ENCODE assay signal across 1 cellular context in genomic region chr18:59358611-59359575, GRCh38.
A peak's percentile ranks its signal among the peaks of the same experiment; 100 is the strongest.
TF ChIP-seq lines count a peak whose summit lies in the region.

Gene LMAN1 (minus strand): TSS chr18:59359265. CDS start chr18:59359244, 21 bp downstream.

TF ChIP-seq in HepG2, 621 proteins besides CTCF, POLR2A, EP300 and RAD21 (continued from another document and continues in another):
- TF ChIP-seq MTERF4 (CRISPR knock-in tag; IDR thresholded peaks at IDR 0.05) (0 out of 2 replicates have a peak, but pooled peaks have one; percentile 75), ZNF552 (CRISPR knock-in tag; IDR thresholded peaks at IDR 0.05; ENCODE audit: borderline replicate concordance) (no peak; the same call in 1 of the 2 replicates), ZNF414 (CRISPR knock-in tag; IDR thresholded peaks at IDR 0.05) (0 out of 2 replicates have a peak, but pooled peaks have one; percentile 24), REXO4 (CRISPR knock-in tag; IDR thresholded peaks at IDR 0.05; ENCODE audit: borderline replicate concordance) (no peak), HNF1B (CRISPR knock-in tag; IDR thresholded peaks at IDR 0.05) (no peak), POLR2AphosphoS5 (IDR thresholded peaks at IDR 0.05; ENCODE audit: low read depth, low read length) (peak; percentile 84), ZNF124 (CRISPR knock-in tag; IDR thresholded peaks at IDR 0.05) (peak; percentile 34; the same call in 1 of the 2 replicates), HOXA3 (CRISPR knock-in tag; IDR thresholded peaks at IDR 0.05) (peak; percentile 65), POLR2AphosphoS2 (IDR thresholded peaks at IDR 0.05; ENCODE audit: low read depth, low read length) (no peak), NR2F1 (CRISPR knock-in tag; IDR thresholded peaks at IDR 0.05) (0 out of 4 replicates have a peak, but pooled peaks of 1 of the 2 experiments have one; percentile 15), CHD4 (IDR thresholded peaks at IDR 0.05; ENCODE audit: borderline replicate concordance, low read length) (no peak), MATR3 (CRISPR knock-in tag; IDR thresholded peaks at IDR 0.05) (no peak), ZNF496 (CRISPR knock-in tag; IDR thresholded peaks at IDR 0.05; ENCODE audit: insufficient replicate concordance) (no peak), ZFYVE20 (CRISPR knock-in tag; IDR thresholded peaks at IDR 0.05; ENCODE audit: borderline replicate concordance, low read depth) (no peak), ZNF224 (CRISPR knock-in tag; IDR thresholded peaks at IDR 0.05) (peak; percentile 73; the same call in 1 of the 2 replicates), CAMTA2 (CRISPR knock-in tag; IDR thresholded peaks at IDR 0.05; ENCODE audit: borderline replicate concordance) (peak; percentile 69; the same call in 1 of the 2 replicates), SOX6 (IDR thresholded peaks at IDR 0.05) (no peak), SOX6 (CRISPR knock-in tag; IDR thresholded peaks at IDR 0.05) (peak; percentile 57), ZNF276 (CRISPR knock-in tag; IDR thresholded peaks at IDR 0.05; ENCODE audit: low read depth) (0 out of 2 replicates have a peak, but pooled peaks have one; percentile 25), FOSL1 (CRISPR knock-in tag; IDR thresholded peaks at IDR 0.05; ENCODE audit: borderline replicate concordance) (no peak), NR3C1 (CRISPR knock-in tag; IDR thresholded peaks at IDR 0.05) (peak; percentile 69; the same call in 1 of the 2 replicates), ERF (CRISPR knock-in tag; IDR thresholded peaks at IDR 0.05) (peak; percentile 44; the same call in 1 of the 2 replicates), SCMH1 (CRISPR knock-in tag; IDR thresholded peaks at IDR 0.05; ENCODE audit: borderline replicate concordance) (no peak), CSRNP1 (CRISPR knock-in tag; IDR thresholded peaks at IDR 0.05) (peak; percentile 76; the same call in 1 of the 2 replicates), ZBTB43 (CRISPR knock-in tag; conservative IDR thresholded peaks at IDR 0.05) (0 out of 2 replicates have a peak, but pooled peaks have one; percentile 41), RFX5 (IDR thresholded peaks at IDR 0.05; ENCODE audit: low read depth, low read length) (no peak), ZNF589 (CRISPR knock-in tag; conservative IDR thresholded peaks at IDR 0.05) (no peak), POLR2G (IDR thresholded peaks at IDR 0.05; ENCODE audit: low read depth, low read length) (peak; percentile 91), ADNP (CRISPR knock-in tag; IDR thresholded peaks at IDR 0.05) (no peak), ZNF24 (IDR thresholded peaks at IDR 0.05) (no peak), XRCC5 (optimal IDR thresholded peaks at IDR 0.05; ENCODE audit: low read length) (peak; percentile 72), SIN3B (IDR thresholded peaks at IDR 0.05; ENCODE audit: low read length) (no peak), ZNF207 (IDR thresholded peaks at IDR 0.05; ENCODE audit: borderline replicate concordance) (no peak), MZF1 (CRISPR knock-in tag; IDR thresholded peaks at IDR 0.05; ENCODE audit: borderline replicate concordance) (0 out of 2 replicates have a peak, but pooled peaks have one; percentile 50), KLF16 (CRISPR knock-in tag; IDR thresholded peaks at IDR 0.05) (peak in 1 of 2 experiments; percentile 78; a peak in 2 of 4 replicates), TEAD3 (CRISPR knock-in tag; optimal IDR thresholded peaks at IDR 0.05; ENCODE audit: borderline replicate concordance) (peak; percentile 47), MYC (CRISPR knock-in tag; IDR thresholded peaks at IDR 0.05; ENCODE audit: borderline replicate concordance) (peak; percentile 36), GTF3A (CRISPR knock-in tag; conservative IDR thresholded peaks at IDR 0.05) (no peak), ZBTB7B (CRISPR knock-in tag; IDR thresholded peaks at IDR 0.05) (peak; percentile 67; the same call in 1 of the 2 replicates), THAP11 (CRISPR knock-in tag; IDR thresholded peaks at IDR 0.05) (peak; percentile 79), BCLAF1 (IDR thresholded peaks at IDR 0.05) (no peak), PHF8 (CRISPR knock-in tag; IDR thresholded peaks at IDR 0.05) (peak; percentile 98), ZNF614 (CRISPR knock-in tag; IDR thresholded peaks at IDR 0.05; ENCODE audit: borderline replicate concordance) (0 out of 2 replicates have a peak, but pooled peaks have one; percentile 59), ZNF136 (CRISPR knock-in tag; IDR thresholded peaks at IDR 0.05; ENCODE audit: low read depth) (no peak), RXRB (CRISPR knock-in tag; IDR thresholded peaks at IDR 0.05; ENCODE audit: borderline replicate concordance) (peak; percentile 23; the same call in 1 of the 2 replicates), EED (CRISPR knock-in tag; IDR thresholded peaks at IDR 0.05) (0 out of 2 replicates have a peak, but pooled peaks have one; percentile 86), HOXA7 (CRISPR knock-in tag; IDR thresholded peaks at IDR 0.05) (no peak), TEF (CRISPR knock-in tag; IDR thresholded peaks at IDR 0.05) (peak; percentile 72; the same call in 1 of the 2 replicates), STAG1 (CRISPR knock-in tag; IDR thresholded peaks at IDR 0.05) (no peak), ZBTB4 (CRISPR knock-in tag; IDR thresholded peaks at IDR 0.05; ENCODE audit: borderline replicate concordance) (no peak), ZSCAN20 (CRISPR knock-in tag; IDR thresholded peaks at IDR 0.05; ENCODE audit: borderline replicate concordance) (no peak), CREBL2 (CRISPR knock-in tag; IDR thresholded peaks at IDR 0.05; ENCODE audit: borderline replicate concordance) (0 out of 2 replicates have a peak, but pooled peaks have one; percentile 36), IKZF4 (CRISPR knock-in tag; IDR thresholded peaks at IDR 0.05; ENCODE audit: borderline replicate concordance, low read depth, not compliant biosample characterization) (peak; percentile 95), SPEN (CRISPR knock-in tag; IDR thresholded peaks at IDR 0.05; ENCODE audit: low read depth) (peak; percentile 22), ZNF749 (CRISPR knock-in tag; IDR thresholded peaks at IDR 0.05; ENCODE audit: borderline replicate concordance) (no peak), NFRKB (IDR thresholded peaks at IDR 0.05) (0 out of 2 replicates have a peak, but pooled peaks have one; percentile 56)
